In genomic region chr6:117965763-117966162, GRCh38 we compare ENCODE assay signal across 2 cellular contexts. TPM values are rescaled to one million over a fixed set of nuclear protein-coding genes. Genes with fewer than 3 reads are reported as not detected.
"Had no signal": no experiment of that assay in that cellular context is flagged by ENCODE, and none has a peak within 500 bp of the region (broad histone marks: within the 10 kb centered on the region; RNA-seq: fewer than 3 reads in every experiment).

No MANE protein-coding gene starts in this region.

RNA-seq across cellular contexts. Expression of gene SLC35F1, which starts 58.7 kb away (rescaled TPM):
- total RNA-seq: G401, GM12878 had no signal
